ENCODE assay signal across 11 cellular contexts in genomic region chr6:28586273-28586672, GRCh38.
DNase-seq lines count a peak whose midpoint lies in the region; FAIRE-seq and TF ChIP-seq lines count a peak whose summit lies in the region.
"Had no signal": no experiment of that assay in that cellular context is flagged by ENCODE, and none has a peak within 500 bp of the region (broad histone marks: within the 10 kb centered on the region; RNA-seq: fewer than 3 reads in every experiment).

No MANE protein-coding gene starts in this region.

- TF ChIP-seq EP300 in suprapubic skin (IDR thresholded peaks at IDR 0.05), result no peak

- no peak overlapping the region for H3K27ac Mint-ChIP-seq in activated CD4-positive, alpha-beta T cell treated with anti-CD3 and anti-CD28 coated beads, Interleukin-2, amount 10 ng/mL, durations not matched to agents 7 days and 5 days
- H3K27ac Mint-ChIP-seq in activated naive CD8-positive, alpha-beta T cell treated with anti-CD3 and anti-CD28 coated beads for 36 hours, result no peak overlapping the region

- H3K9me3 ChIP-seq in suprapubic skin, result no peaks in the 10 kb centered on the region

- CTCF ChIA-PET in activated CD4-positive, alpha-beta T cell treated with anti-CD3 and anti-CD28 coated beads, Interleukin-2, amount 10 ng/mL, durations not matched to agents 7 days and 5 days (lab: Charles Lee), result interaction anchor here (1.1 to 1.6 kb wide), 2 partner anchors 21 to 44 kb away, joined by 3 read pairs; no protein-coding TSS in a partner anchor

- no peak for TF ChIP-seq CTCF in suprapubic skin (IDR thresholded peaks at IDR 0.05)

- DNase-seq in activated CD4-positive, alpha-beta T cell treated with anti-CD3 and anti-CD28 coated beads, Interleukin-2, amount 10 ng/mL, durations not matched to agents 7 days and 5 days, result no peak
- DNase-seq in activated CD4-positive, alpha-beta T cell treated with anti-CD3 and anti-CD28 coated beads, Interleukin-2, amount 50 U/mL, for 1 hour, result no peak
- DNase-seq in activated naive CD8-positive, alpha-beta T cell treated with anti-CD3 and anti-CD28 coated beads for 36 hours, result no peak
- DNase-seq in kidney tubule cell (ENCODE audit: low spot score) (peak; percentile 34), suprapubic skin (ENCODE audit: low spot score in 2 of 2) (no peak), NCI-H2029 treated with DMSO at 0.1 percent for 48 hours (lab: John Stamatoyannopoulos, UW) (no peak), GOT3 (lab: John Stamatoyannopoulos, UW) (no peak), RCC 7860 (ENCODE audit: low spot score) (no peak)
- DNase-seq: effector memory CD4-positive, alpha-beta T cell had no signal

- peak overlapping the region; percentile 75 for H3K4me3 Mint-ChIP-seq in activated CD4-positive, alpha-beta T cell treated with anti-CD3 and anti-CD28 coated beads, Interleukin-2, amount 10 ng/mL, durations not matched to agents 7 days and 5 days
- H3K4me3 Mint-ChIP-seq in activated naive CD8-positive, alpha-beta T cell treated with anti-CD3 and anti-CD28 coated beads for 36 hours, result peak overlapping the region; percentile 82

- POLR2A ChIA-PET in activated CD4-positive, alpha-beta T cell treated with anti-CD3 and anti-CD28 coated beads, Interleukin-2, amount 10 ng/mL, durations not matched to agents 7 days and 5 days (lab: Charles Lee), result no interaction called here

- peaks cover 67% of the 10 kb centered on the region for H3K27me3 ChIP-seq in suprapubic skin

- FAIRE-seq in RCC 7860 (lab: Jason Lieb, UNC), result no peak
- FAIRE-seq: GM19239 had no signal

- peaks cover 2% of the 10 kb centered on the region for H3K9me3 Mint-ChIP-seq in activated CD4-positive, alpha-beta T cell treated with anti-CD3 and anti-CD28 coated beads, Interleukin-2, amount 10 ng/mL, durations not matched to agents 7 days and 5 days
- peaks cover 3% of the 10 kb centered on the region for H3K9me3 Mint-ChIP-seq in activated naive CD8-positive, alpha-beta T cell treated with anti-CD3 and anti-CD28 coated beads for 36 hours

- no peaks in the 10 kb centered on the region for H3K36me3 ChIP-seq in suprapubic skin
- H3K36me3 ChIP-seq: BLaER1 had no signal

- peak overlapping the region; percentile 58 for H3K4me3 ChIP-seq in suprapubic skin
- H3K4me3 ChIP-seq: BLaER1 had no signal

- H3K36me3 Mint-ChIP-seq in activated CD4-positive, alpha-beta T cell treated with anti-CD3 and anti-CD28 coated beads, Interleukin-2, amount 10 ng/mL, durations not matched to agents 7 days and 5 days (ENCODE audit: low read depth), result peaks cover 13% of the 10 kb centered on the region
- H3K36me3 Mint-ChIP-seq in activated naive CD8-positive, alpha-beta T cell treated with anti-CD3 and anti-CD28 coated beads for 36 hours, result peaks cover 2% of the 10 kb centered on the region

- no peak overlapping the region for H3K27ac ChIP-seq in suprapubic skin
- H3K27ac ChIP-seq: BLaER1 had no signal

- 60% methylated on average over 6 of the region's 6 CpGs for WGBS in suprapubic skin

- peaks cover 39% of the 10 kb centered on the region for H3K4me1 Mint-ChIP-seq in activated CD4-positive, alpha-beta T cell treated with anti-CD3 and anti-CD28 coated beads, Interleukin-2, amount 10 ng/mL, durations not matched to agents 7 days and 5 days
- H3K4me1 Mint-ChIP-seq in activated naive CD8-positive, alpha-beta T cell treated with anti-CD3 and anti-CD28 coated beads for 36 hours, result peaks cover 25% of the 10 kb centered on the region

- TF ChIP-seq POLR2A in suprapubic skin (IDR thresholded peaks at IDR 0.05), result no peak

- peaks cover 15% of the 10 kb centered on the region for H3K4me1 ChIP-seq in suprapubic skin

- H3K27me3 Mint-ChIP-seq in activated CD4-positive, alpha-beta T cell treated with anti-CD3 and anti-CD28 coated beads, Interleukin-2, amount 10 ng/mL, durations not matched to agents 7 days and 5 days, result peaks cover 51% of the 10 kb centered on the region
- H3K27me3 Mint-ChIP-seq in activated naive CD8-positive, alpha-beta T cell treated with anti-CD3 and anti-CD28 coated beads for 36 hours, result peaks cover 86% of the 10 kb centered on the region
